ENCODE assay signal across 27 cellular contexts in the genomic region with DNA sequence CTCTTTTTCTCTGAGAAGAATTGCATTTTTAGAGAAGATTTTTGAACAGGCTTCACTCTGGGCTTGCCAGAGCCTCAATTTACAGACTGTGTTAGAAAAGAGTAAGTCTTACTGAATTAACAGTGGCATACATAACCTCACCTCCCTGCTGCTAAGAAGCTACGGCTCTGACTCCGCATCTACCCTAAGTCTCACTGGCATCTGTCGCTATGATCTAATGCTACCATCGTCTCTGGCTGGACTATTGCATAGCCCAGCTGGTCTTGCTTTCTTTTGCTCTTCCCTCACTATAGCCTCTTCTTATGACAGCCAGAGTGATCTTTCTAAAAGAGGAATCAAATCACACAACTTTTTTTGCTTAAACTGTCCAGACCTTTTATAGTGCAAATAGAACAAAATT.
A peak's percentile ranks its signal among the peaks of the same experiment; 100 is the strongest.
DNase-seq lines count a peak whose midpoint lies in the region; ATAC-seq, FAIRE-seq and TF ChIP-seq lines count a peak whose summit lies in the region.
"Had no signal": no experiment of that assay in that cellular context is flagged by ENCODE, and none has a peak within 500 bp of the region (broad histone marks: within the 10 kb centered on the region; RNA-seq: fewer than 3 reads in every experiment).

No MANE protein-coding gene starts in this region.

- intact Hi-C loops in dendritic cell treated with granulocyte-macrophage colony-stimulating factor and Interleukin-4, amounts not matched to agents 40 ng/mL and 50 ng/mL, for 4 days (cut with micrococcal nuclease), result no loop called here
- intact Hi-C loops in lower leg skin (cut with DNase I; ENCODE audit: low total_unique reads), result no loop called here

- no peak for TF ChIP-seq POLR2A in lower leg skin (IDR thresholded peaks at IDR 0.05)

- peaks cover 8% of the 10 kb centered on the region for H3K9me3 Mint-ChIP-seq in dendritic cell treated with granulocyte-macrophage colony-stimulating factor and Interleukin-4, amounts not matched to agents 40 ng/mL and 50 ng/mL, for 4 days

- CTCF ChIA-PET in HEK293T (lab: Yijun Ruan, JAX), result interaction anchor here (1.0 kb wide), 1 partner anchor 52 kb away, joined by 3 read pairs; no protein-coding TSS in a partner anchor

- peak overlapping the region; percentile 28 for H3K27ac Mint-ChIP-seq in dendritic cell treated with granulocyte-macrophage colony-stimulating factor and Interleukin-4, amounts not matched to agents 40 ng/mL and 50 ng/mL, for 4 days
- H3K27ac Mint-ChIP-seq: CD8-positive, alpha-beta T cell; IgD-negative memory B cell had no signal

- WGBS in lower leg skin, 2 donors, result 63 to 67% methylated on average over 4 of the region's 4 CpGs

- no peaks in the 10 kb centered on the region for H3K9me3 ChIP-seq in right atrium auricular region

- FAIRE-seq in D721Med (lab: Jason Lieb, UNC), result peak; percentile 35
- FAIRE-seq: A549 had no signal

- H3K4me1 Mint-ChIP-seq in dendritic cell treated with granulocyte-macrophage colony-stimulating factor and Interleukin-4, amounts not matched to agents 40 ng/mL and 50 ng/mL, for 4 days (ENCODE audit: low read depth), result peaks cover 89% of the 10 kb centered on the region

- no peaks in the 10 kb centered on the region for H3K36me3 ChIP-seq in right atrium auricular region

- ATAC-seq in HG03571 (IDR thresholded peaks at IDR 0.05; ENCODE audit: unreplicated experiment), result no peak
- ATAC-seq: CD8-positive, alpha-beta T cell; Right ventricle myocardium inferior had no signal

- peaks cover 0 to 11% of the 10 kb centered on the region in 2 donors for H3K4me1 ChIP-seq in right atrium auricular region
- H3K4me1 ChIP-seq: A549 had no signal

- no peak for DNase-seq in D721Med (ENCODE audit: insufficient read length, low spot score)
- DNase-seq in HEK293T (ENCODE audit: extremely low spot score), result no peak
- peak; percentile 25 for DNase-seq in pons (ENCODE audit: low spot score)
- DNase-seq in right atrium auricular region (ENCODE audit: low spot score), result no peak
- no peak for DNase-seq in lower leg skin (ENCODE audit: low spot score in 2 of 2)
- DNase-seq: C1 segment of cervical spinal cord; CD8-positive, alpha-beta T cell; GOT3; HCEC 1CT; MM.1S; NCI-H1417; NCI-H187; NCI-H2081 treated with DMSO at 0.1 percent for 48 hours; NCI-H2171; NCI-H226; NCI-H510A; NCI-H748 treated with DMSO at 0.1 percent for 48 hours; NK-92 treated with Interleukin-12 subunit alpha and Interleukin-12 subunit beta, amount 100 ng/mL, for 24 hours; PC-9; T-helper 1 cell had no signal

- H3K4me3 Mint-ChIP-seq in dendritic cell treated with granulocyte-macrophage colony-stimulating factor and Interleukin-4, amounts not matched to agents 40 ng/mL and 50 ng/mL, for 4 days, result no peak overlapping the region
- H3K4me3 Mint-ChIP-seq: CD8-positive, alpha-beta T cell; IgD-negative memory B cell had no signal

- no peaks in the 10 kb centered on the region for H3K27me3 ChIP-seq in right atrium auricular region

- H3K36me3 Mint-ChIP-seq in dendritic cell treated with granulocyte-macrophage colony-stimulating factor and Interleukin-4, amounts not matched to agents 40 ng/mL and 50 ng/mL, for 4 days (ENCODE audit: low read depth), result peaks cover 7% of the 10 kb centered on the region
- H3K36me3 Mint-ChIP-seq: CD8-positive, alpha-beta T cell; IgD-negative memory B cell had no signal

- H3K4me3 ChIP-seq in right atrium auricular region (no peak overlapping the region), lower leg skin (ENCODE audit: low read depth, poor library complexity, severe bottlenecking) (no peak overlapping the region)
- H3K4me3 ChIP-seq: A549, PC-9 had no signal

- no peak overlapping the region for H3K27ac ChIP-seq in right atrium auricular region
- H3K27ac ChIP-seq: A549, HL-60, KMS-11, PC-9 had no signal

- no peaks in the 10 kb centered on the region for H3K27me3 Mint-ChIP-seq in dendritic cell treated with granulocyte-macrophage colony-stimulating factor and Interleukin-4, amounts not matched to agents 40 ng/mL and 50 ng/mL, for 4 days
- H3K27me3 Mint-ChIP-seq: IgD-negative memory B cell had no signal

- TF ChIP-seq CTCF in D721Med (IDR thresholded peaks at IDR 0.05; ENCODE audit: insufficient read depth, missing control alignments) (no peak), right atrium auricular region (IDR thresholded peaks at IDR 0.05) (no peak), lower leg skin (IDR thresholded peaks at IDR 0.05) (no peak)

- POLR2A ChIA-PET in HEK293T (lab: Yijun Ruan, JAX), result no interaction called here

TF ChIP-seq in HEK293T, 16 proteins besides CTCF, POLR2A, EP300 and RAD21:
- TF ChIP-seq ZNF384 (IDR thresholded peaks at IDR 0.05) (no peak), TARDBP (IDR thresholded peaks at IDR 0.05) (no peak), FOXK2 (IDR thresholded peaks at IDR 0.05) (no peak), L3MBTL2 (conservative IDR thresholded peaks at IDR 0.05) (no peak)
- TF ChIP-seq, protein P1, sequence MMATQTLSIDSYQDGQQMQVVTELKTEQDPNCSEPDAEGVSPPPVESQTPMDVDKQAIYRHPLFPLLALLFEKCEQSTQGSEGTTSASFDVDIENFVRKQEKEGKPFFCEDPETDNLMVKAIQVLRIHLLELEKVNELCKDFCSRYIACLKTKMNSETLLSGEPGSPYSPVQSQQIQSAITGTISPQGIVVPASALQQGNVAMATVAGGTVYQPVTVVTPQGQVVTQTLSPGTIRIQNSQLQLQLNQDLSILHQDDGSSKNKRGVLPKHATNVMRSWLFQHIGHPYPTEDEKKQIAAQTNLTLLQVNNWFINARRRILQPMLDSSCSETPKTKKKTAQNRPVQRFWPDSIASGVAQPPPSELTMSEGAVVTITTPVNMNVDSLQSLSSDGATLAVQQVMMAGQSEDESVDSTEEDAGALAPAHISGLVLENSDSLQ (IDR thresholded peaks at IDR 0.05), result peak; percentile 16; the same call in 1 of the 2 replicates
